In genomic region chr2:28276076-28276618, GRCh38 we compare ENCODE assay signal across 8 cellular contexts.
DNase-seq lines count a peak whose midpoint lies in the region; ATAC-seq and TF ChIP-seq lines count a peak whose summit lies in the region.

No MANE protein-coding gene starts in this region.

- no peaks in the 10 kb centered on the region for H3K23me2 ChIP-seq in H9 (ENCODE audit: insufficient read length, low read depth, low read length, poor library complexity, severe bottlenecking)

- no peak overlapping the region for H3K18ac ChIP-seq in H9 (ENCODE audit: insufficient read length, low read depth, low read length)

- H3K36me3 ChIP-seq in CD4-positive, CD25-positive, alpha-beta regulatory T cell (ENCODE audit: control insufficient read depth, insufficient read depth, low read length) = no peaks in the 10 kb centered on the region

- H4K8ac ChIP-seq in H9 (replicated peaks; ENCODE audit: insufficient read length, low read depth, low read length) = no peak overlapping the region

- no peak overlapping the region for H2AFZ ChIP-seq in H9 (ENCODE audit: low read length)

- no peaks in the 10 kb centered on the region for H3K79me1 ChIP-seq in H9 (ENCODE audit: insufficient read depth, low read depth, low read length, poor library complexity, severe bottlenecking)

- peaks cover 19% of the 10 kb centered on the region for H3K4me1 ChIP-seq in CD4-positive, CD25-positive, alpha-beta regulatory T cell (ENCODE audit: control insufficient read depth, insufficient read depth, low read length, poor library complexity, severe bottlenecking)
- peaks cover 9% of the 10 kb centered on the region for H3K4me1 ChIP-seq in H9 (ENCODE audit: insufficient read depth, low read length)

- H2BK12ac ChIP-seq in H9 (ENCODE audit: insufficient read length, low read depth, low read length) = no peak overlapping the region

- H2BK120ac ChIP-seq in H9 (ENCODE audit: low read depth, low read length, poor library complexity, severe bottlenecking) = no peak overlapping the region

- no peak overlapping the region for H4K91ac ChIP-seq in H9 (ENCODE audit: insufficient read length, low read depth, low read length)

- H3K79me2 ChIP-seq in H9 (ENCODE audit: insufficient read depth, low read length) = no peaks in the 10 kb centered on the region; the same call in 1 of the 2 replicates

- no peaks in the 10 kb centered on the region for H3K9me3 Mint-ChIP-seq in CD4-positive, CD25-positive, alpha-beta regulatory T cell
- no peaks in the 10 kb centered on the region for H3K9me3 Mint-ChIP-seq in chondrocyte (ENCODE audit: low read depth)
- no peaks in the 10 kb centered on the region for H3K9me3 Mint-ChIP-seq in H9

- no peak overlapping the region for H2BK20ac ChIP-seq in H9 (ENCODE audit: low read depth, low read length, poor library complexity, severe bottlenecking)

- ATAC-seq in CD4-positive, CD25-positive, alpha-beta regulatory T cell (ENCODE audit: low read depth in 2 of 2) = peak; percentile 87 to 94
- ATAC-seq in GM21381 (IDR thresholded peaks at IDR 0.05; ENCODE audit: unreplicated experiment) = peak; percentile 41

- no peak overlapping the region for H3K56ac ChIP-seq in H9 (ENCODE audit: insufficient read length, low read depth, low read length)

- H2BK15ac ChIP-seq in H9 (ENCODE audit: low read depth, low read length) = no peak overlapping the region

- H2AK5ac ChIP-seq in H9 (ENCODE audit: insufficient read length, low read length) = no peak overlapping the region

- H3K27ac Mint-ChIP-seq in CD4-positive, CD25-positive, alpha-beta regulatory T cell = peak overlapping the region in 2 of 3 donors; percentile 55 to 79
- H3K27ac Mint-ChIP-seq in chondrocyte (ENCODE audit: unreplicated experiment) (peak overlapping the region; percentile 89), H9 (no peak overlapping the region)

- H3K4me3 Mint-ChIP-seq in CD4-positive, CD25-positive, alpha-beta regulatory T cell = peak overlapping the region in 1 of 4 donors; percentile 46
- H3K4me3 Mint-ChIP-seq in chondrocyte (ENCODE audit: unreplicated experiment) (no peak overlapping the region), H9 (no peak overlapping the region)

- peaks cover 18 to 31% (median 24%) of the 10 kb centered on the region in 4 donors for H3K4me1 Mint-ChIP-seq in CD4-positive, CD25-positive, alpha-beta regulatory T cell
- H3K4me1 Mint-ChIP-seq in chondrocyte (ENCODE audit: low read depth) (peaks cover 49% of the 10 kb centered on the region), H9 (peaks cover 17 to 20% of the 10 kb centered on the region in 2 experiments)

- 100% methylated on average over 1 of the region's 11 CpGs for WGBS in H9 (ENCODE audit: extremely low coverage, insufficient read length, low lambda C conversion rate)

- H3K9me3 ChIP-seq in CD4-positive, CD25-positive, alpha-beta regulatory T cell (ENCODE audit: control insufficient read depth in 2 of 2, low read length in 2 of 2) = no peaks in the 10 kb centered on the region
- H3K9me3 ChIP-seq in H9 (ENCODE audit: control insufficient read depth, low read depth, low read length) = no peaks in the 10 kb centered on the region

- H3K14ac ChIP-seq in H9 (ENCODE audit: insufficient read depth, low read length) = no peak overlapping the region

- no peaks in the 10 kb centered on the region for H3K27me3 Mint-ChIP-seq in CD4-positive, CD25-positive, alpha-beta regulatory T cell
- H3K27me3 Mint-ChIP-seq in chondrocyte (ENCODE audit: low read depth) (no peaks in the 10 kb centered on the region), H9 (ENCODE audit: low read depth) (no peaks in the 10 kb centered on the region)

- H4K20me1 ChIP-seq in H9 (ENCODE audit: control insufficient read depth, insufficient read depth, insufficient read length) = no peaks in the 10 kb centered on the region

- no peak overlapping the region for H3T11ph ChIP-seq in H9 (ENCODE audit: low read length)

- no peaks in the 10 kb centered on the region for H3K27me3 ChIP-seq in CD4-positive, CD25-positive, alpha-beta regulatory T cell (ENCODE audit: control insufficient read depth, insufficient read depth, low read length)
- no peaks in the 10 kb centered on the region for H3K27me3 ChIP-seq in H9 (ENCODE audit: insufficient read depth, low read length)

- H3K36me3 Mint-ChIP-seq in CD4-positive, CD25-positive, alpha-beta regulatory T cell = peaks cover 32% of the 10 kb centered on the region
- H3K36me3 Mint-ChIP-seq in chondrocyte (ENCODE audit: low read depth) (peaks cover 4% of the 10 kb centered on the region), H9 (ENCODE audit: insufficient read depth in 1 of 3, low read depth in 3 of 3) (no peaks in the 10 kb centered on the region)

- H3K23ac ChIP-seq in H9 (ENCODE audit: insufficient read length, low read depth, low read length) = no peak overlapping the region

- DNase-seq in CD4-positive, CD25-positive, alpha-beta regulatory T cell = peak in 1 of 3 donors; percentile 77
- DNase-seq in NCI-H774 (lab: John Stamatoyannopoulos, UW) (peak; percentile 16), chondrocyte (ENCODE audit: low spot score) (no peak), non-pigmented ciliary epithelial cell (ENCODE audit: low read depth) (peak; percentile 97), H9 (no peak), NCI-H1048 (lab: John Stamatoyannopoulos, UW) (no peak), NCI-H2029 treated with DMSO at 0.1 percent for 48 hours (lab: John Stamatoyannopoulos, UW) (no peak)

- TF ChIP-seq CTCF in chondrocyte (IDR thresholded peaks at IDR 0.05) (no peak), H9 (conservative IDR thresholded peaks at IDR 0.05) (no peak)

- H3K27ac ChIP-seq in CD4-positive, CD25-positive, alpha-beta regulatory T cell (ENCODE audit: insufficient read depth, low read length, poor library complexity, severe bottlenecking) = no peak overlapping the region
- no peak overlapping the region for H3K27ac ChIP-seq in H9 (ENCODE audit: insufficient read length, low read depth, low read length)

- H3K9ac ChIP-seq in H9 (ENCODE audit: extremely low read depth, insufficient read length, low read length) = no peak overlapping the region

- H3K4me3 ChIP-seq in CD4-positive, CD25-positive, alpha-beta regulatory T cell (ENCODE audit: low read depth, low read length) = no peak overlapping the region

- H3K4me2 ChIP-seq in H9 (ENCODE audit: insufficient read depth, insufficient read length, low read length) = no peak overlapping the region

- no peak overlapping the region for H4K5ac ChIP-seq in H9 (ENCODE audit: insufficient read length, low read depth, low read length)

- no peak overlapping the region for H3K4ac ChIP-seq in H9 (ENCODE audit: low read depth, low read length)

- H2BK5ac ChIP-seq in H9 (ENCODE audit: insufficient read length, low read length) = no peak overlapping the region

Comparison
In these comparisons a context has a peak if more than half of its experiments do, and no peak if none do; other contexts are left out.
1. DNase-seq: peak in NCI-H774 (single experiment) and non-pigmented ciliary epithelial cell (single experiment); none in chondrocyte (single experiment), H9 (single experiment), NCI-H1048 (single experiment) and NCI-H2029 treated with DMSO at 0.1 percent for 48 hours (single experiment).
2. H3K27ac Mint-ChIP-seq: peak in CD4-positive, CD25-positive, alpha-beta regulatory T cell (2 of 3) and chondrocyte (single experiment); none in H9 (0 of 3).